In the genomic region with DNA sequence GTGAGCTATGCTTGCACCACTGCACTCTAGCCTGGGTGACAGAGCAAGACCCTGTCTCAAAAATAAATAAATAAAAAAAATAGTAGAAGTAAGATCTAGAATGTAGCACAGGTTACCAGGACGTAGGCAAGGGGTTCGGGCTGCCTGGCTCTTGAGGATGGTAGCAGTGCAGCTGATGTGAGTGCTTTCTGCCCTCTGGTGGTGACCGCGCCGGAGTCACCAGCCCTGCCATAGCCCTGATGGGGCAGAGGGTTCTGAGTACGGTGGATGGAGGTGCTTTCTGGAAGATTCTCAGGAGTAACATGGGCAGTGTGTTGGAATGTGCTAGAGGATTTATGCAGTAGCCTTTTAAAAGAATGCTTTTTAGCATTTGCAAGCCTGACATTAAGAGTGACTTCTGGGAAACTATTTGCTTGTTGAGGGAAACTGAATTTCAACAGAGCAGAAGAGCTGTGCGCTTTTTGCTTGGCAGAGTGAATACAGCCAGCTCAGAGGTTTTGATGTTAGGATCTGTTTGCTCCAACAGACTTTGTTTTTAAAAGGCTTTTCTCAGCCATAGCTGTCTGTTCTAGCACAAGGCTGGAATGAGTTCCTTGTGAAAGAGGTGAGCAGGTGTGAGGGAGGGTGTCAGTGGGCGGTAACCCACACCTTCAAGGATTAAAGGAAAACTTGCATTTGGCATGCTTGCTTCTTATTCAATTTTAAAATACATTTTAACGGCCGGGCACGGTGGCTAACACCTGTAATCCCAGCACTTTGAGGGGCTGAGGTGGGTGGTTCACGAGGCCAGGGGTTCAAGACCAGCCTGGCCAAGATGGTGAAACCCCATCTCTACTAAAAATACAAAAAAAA, we compare ENCODE assay signal across 1 cellular context.
TF ChIP-seq lines count a peak whose summit lies in the region.

No MANE protein-coding gene starts in this region.

TF ChIP-seq in H1, 55 proteins besides CTCF, POLR2A, EP300 and RAD21 (continued from another document):
- TF ChIP-seq, protein P1, sequence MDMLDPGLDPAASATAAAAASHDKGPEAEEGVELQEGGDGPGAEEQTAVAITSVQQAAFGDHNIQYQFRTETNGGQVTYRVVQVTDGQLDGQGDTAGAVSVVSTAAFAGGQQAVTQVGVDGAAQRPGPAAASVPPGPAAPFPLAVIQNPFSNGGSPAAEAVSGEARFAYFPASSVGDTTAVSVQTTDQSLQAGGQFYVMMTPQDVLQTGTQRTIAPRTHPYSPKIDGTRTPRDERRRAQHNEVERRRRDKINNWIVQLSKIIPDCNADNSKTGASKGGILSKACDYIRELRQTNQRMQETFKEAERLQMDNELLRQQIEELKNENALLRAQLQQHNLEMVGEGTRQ (IDR thresholded peaks at IDR 0.05; ENCODE audit: low read length), result no peak
- TF ChIP-seq KDM4A (IDR thresholded peaks at IDR 0.05; ENCODE audit: low read depth, low read length, severe bottlenecking), result no peak
- no peak for TF ChIP-seq CREB1 (IDR thresholded peaks at IDR 0.05)
- TF ChIP-seq SAP30 (IDR thresholded peaks at IDR 0.05; ENCODE audit: insufficient read depth, insufficient replicate concordance, low read length), result no peak
- no peak for TF ChIP-seq ZNF274 (IDR thresholded peaks at IDR 0.05; ENCODE audit: borderline replicate concordance, extremely low read depth, low read length)
- TF ChIP-seq SUZ12 (IDR thresholded peaks at IDR 0.05; ENCODE audit: low read length), result no peak
- no peak for TF ChIP-seq KDM5A (IDR thresholded peaks at IDR 0.05; ENCODE audit: low read length)
- no peak for TF ChIP-seq NRF1 (IDR thresholded peaks at IDR 0.05; ENCODE audit: low read depth, low read length)
- no peak for TF ChIP-seq EZH2 (IDR thresholded peaks at IDR 0.05; ENCODE audit: low read depth, low read length, severe bottlenecking)
- no peak for TF ChIP-seq TCF12 (IDR thresholded peaks at IDR 0.05; ENCODE audit: low read depth, low read length)
- TF ChIP-seq JUN (IDR thresholded peaks at IDR 0.05; ENCODE audit: low read depth, low read length), result no peak
- no peak for TF ChIP-seq SP1 (IDR thresholded peaks at IDR 0.05; ENCODE audit: low read depth, low read length)
